ENCODE assay signal across 24 cellular contexts in the genomic region with DNA sequence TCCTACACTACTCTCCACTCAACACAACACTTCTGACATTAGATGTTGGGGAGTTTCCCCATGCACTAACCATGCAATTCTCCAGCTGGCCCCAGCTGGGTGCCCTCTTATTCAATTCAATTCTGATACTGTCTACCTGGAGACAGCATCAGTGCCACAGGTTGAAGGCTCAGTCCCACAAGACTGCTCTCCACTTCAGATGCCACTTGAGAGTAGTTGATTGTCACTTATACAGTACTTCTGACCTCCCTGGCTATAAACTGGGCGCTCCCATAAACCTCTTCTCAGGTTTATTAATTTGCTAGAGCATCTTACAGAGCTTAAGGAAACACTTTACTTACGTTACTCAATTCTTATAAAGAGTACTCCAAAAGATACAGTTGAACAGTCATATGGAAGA.
"Had no signal": no experiment of that assay in that cellular context is flagged by ENCODE, and none has a peak within 500 bp of the region (broad histone marks: within the 10 kb centered on the region; RNA-seq: fewer than 3 reads in every experiment).

No MANE protein-coding gene starts in this region.

- ATAC-seq: activated CD8-positive, alpha-beta memory T cell treated with anti-CD3 and anti-CD28 coated beads, Interleukin-2, amount 10 ng/mL, durations not matched to agents 7 days and 5 days; activated CD8-positive, alpha-beta T cell treated with anti-CD3 and anti-CD28 coated beads for 36 hours; activated naive CD8-positive, alpha-beta T cell treated with anti-CD3 and anti-CD28 coated beads, Interleukin-2, amount 50 U/mL, for 24 hours; heart right ventricle; naive thymus-derived CD8-positive, alpha-beta T cell; psoas muscle; stimulated activated effector memory CD8-positive, alpha-beta T cell treated with anti-CD3 and anti-CD28 coated beads, Interleukin-12 subunit alpha, Interleukin-12 subunit beta, amount 100 ng/mL, for 72 hours had no signal

- H3K27ac ChIP-seq: heart right ventricle, lower lobe of right lung, neural progenitor cell, parathyroid adenoma, psoas muscle, sigmoid colon, thoracic aorta, vagina had no signal

- H3K4me1 ChIP-seq: heart right ventricle, lower lobe of right lung, neural progenitor cell, parathyroid adenoma, psoas muscle, sigmoid colon, vagina had no signal

- H3K4me3 ChIP-seq: heart right ventricle, lower lobe of right lung, neural progenitor cell, psoas muscle, sigmoid colon, thoracic aorta, vagina had no signal

- H3K9me3 ChIP-seq: heart right ventricle, lower lobe of right lung, psoas muscle, sigmoid colon, thoracic aorta, vagina had no signal

- DNase-seq: activated B cell treated with CpG ODN at 0.5 μM for 24 hours; activated CD4-positive, alpha-beta T cell treated with anti-CD3 and anti-CD28 coated beads, Interleukin-2, amount 50 U/mL, for 1 hour; activated CD8-positive, alpha-beta memory T cell treated with anti-CD3 and anti-CD28 coated beads, Interleukin-2, amount 10 ng/mL, durations not matched to agents 7 days and 5 days; activated CD8-positive, alpha-beta T cell treated with anti-CD3 and anti-CD28 coated beads for 36 hours; activated naive CD8-positive, alpha-beta T cell treated with anti-CD3 and anti-CD28 coated beads, Interleukin-2, amount 50 U/mL, for 24 hours; activated T-cell treated with anti-CD3 and anti-CD28 coated beads, Interleukin-2, amount 50 U/mL, for 48 hours; amygdala; caudate nucleus; cortex of kidney; foreskin fibroblast; heart right ventricle; lower lobe of right lung; mesenchymal stem cell; naive thymus-derived CD8-positive, alpha-beta T cell; occipital lobe; psoas muscle; sigmoid colon; small intestine; stimulated activated CD4-positive, alpha-beta T cell treated with anti-CD3 and anti-CD28 coated beads, Interleukin-4, amount 100 ng/mL, for 24 hours had no signal

- H3K36me3 ChIP-seq: heart right ventricle, lower lobe of right lung, neural progenitor cell, sigmoid colon, thoracic aorta, vagina had no signal

- H3K27me3 ChIP-seq: heart right ventricle, neural progenitor cell, sigmoid colon, vagina had no signal
